In the genomic region with DNA sequence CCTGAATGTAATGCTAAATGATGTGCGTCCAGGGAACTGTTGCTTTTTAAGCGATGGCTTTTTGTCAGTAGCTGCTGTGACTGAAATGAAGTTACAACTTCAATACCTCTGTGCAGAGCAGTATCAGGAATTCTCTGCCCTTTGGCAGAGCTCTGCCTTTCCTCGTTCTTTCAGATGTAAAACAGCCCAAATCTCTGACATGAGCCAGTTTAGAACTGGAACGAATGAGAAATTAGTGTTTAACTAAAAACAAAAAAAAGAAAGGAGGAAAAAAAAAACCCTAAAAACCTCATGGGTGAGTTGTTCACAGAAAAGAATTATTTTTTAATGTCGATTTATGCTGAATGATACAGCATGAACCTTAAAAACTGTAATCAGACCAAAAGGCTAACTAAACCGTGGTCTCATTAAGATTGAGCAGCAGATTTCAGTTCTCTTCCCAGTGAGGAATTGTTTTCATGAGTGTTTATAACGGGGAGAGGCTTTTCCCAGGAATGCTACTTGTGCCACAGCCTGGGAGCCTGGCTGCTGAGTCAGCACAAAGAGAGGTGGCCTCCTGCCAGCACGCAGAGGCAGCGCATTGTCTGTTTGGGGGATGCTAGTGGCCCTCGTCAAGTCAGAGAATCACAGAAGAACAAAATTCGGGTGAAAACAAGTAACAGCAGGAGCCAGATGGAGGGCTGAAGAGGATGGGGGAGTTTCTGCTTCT, we compare ENCODE assay signal across 2 cellular contexts.
TF ChIP-seq lines count a peak whose summit lies in the region.

No MANE protein-coding gene starts in this region.

TF ChIP-seq in HEK293, 187 proteins besides CTCF, POLR2A, EP300 and RAD21 (continued from another document):
- no peak for TF ChIP-seq ZNF837 (tag by site-specific recombination; IDR thresholded peaks at IDR 0.05)
- TF ChIP-seq ZNF248 (tag by site-specific recombination; IDR thresholded peaks at IDR 0.05): no peak
- no peak for TF ChIP-seq ZNF670 (tag by site-specific recombination; IDR thresholded peaks at IDR 0.05; ENCODE audit: low read depth)
- peak; percentile 32; the same call in 1 of the 2 replicates for TF ChIP-seq ZBTB17 (tag by site-specific recombination; IDR thresholded peaks at IDR 0.05)
- TF ChIP-seq ZNF518A (tag by site-specific recombination; conservative IDR thresholded peaks at IDR 0.05; ENCODE audit: low read depth): no peak
- TF ChIP-seq IKZF3 (tag by site-specific recombination; IDR thresholded peaks at IDR 0.05): peak; percentile 60
- TF ChIP-seq FEZF1 (tag by site-specific recombination; IDR thresholded peaks at IDR 0.05): peak; percentile 47; the same call in 1 of the 2 replicates
- TF ChIP-seq MYNN (tag by site-specific recombination; IDR thresholded peaks at IDR 0.05; ENCODE audit: borderline replicate concordance): no peak
- TF ChIP-seq ZNF350 (tag by site-specific recombination; IDR thresholded peaks at IDR 0.05): no peak
- peak; percentile 23; the same call in 1 of the 2 replicates for TF ChIP-seq ZBTB8A (tag by site-specific recombination; IDR thresholded peaks at IDR 0.05)
- TF ChIP-seq ZNF175 (tag by site-specific recombination; IDR thresholded peaks at IDR 0.05): no peak

TF ChIP-seq in K562, 482 proteins besides CTCF, POLR2A, EP300 and RAD21 (continued from another document):
- TF ChIP-seq ZNF592 (IDR thresholded peaks at IDR 0.05) (0 out of 2 replicates have a peak, but pooled peaks have one; percentile 21), YY1 (IDR thresholded peaks at IDR 0.05; ENCODE audit: borderline replicate concordance in 1 of 3, control insufficient read depth in 1 of 3, extremely low read depth in 1 of 3, insufficient read depth in 3 of 3, insufficient read length in 1 of 3, insufficient replicate concordance in 2 of 3, low read depth in 1 of 3, low read length in 2 of 3) (no peak), GABPA (tag; conservative IDR thresholded peaks at IDR 0.05; ENCODE audit: low read depth) (no peak), ARID1B (IDR thresholded peaks at IDR 0.05) (0 out of 2 replicates have a peak, but pooled peaks have one; percentile 25), ZNF140 (CRISPR knock-in tag; IDR thresholded peaks at IDR 0.05) (no peak), ZBTB33 (CRISPR knock-in tag; IDR thresholded peaks at IDR 0.05) (no peak), ZNF57 (CRISPR knock-in tag; IDR thresholded peaks at IDR 0.05) (no peak), DPF2 (IDR thresholded peaks at IDR 0.05) (peak; percentile 30; the same call in 1 of the 2 replicates), MAFF (IDR thresholded peaks at IDR 0.05; ENCODE audit: low read length) (peak; percentile 99), SMARCA4 (IDR thresholded peaks at IDR 0.05) (peak; percentile 13; the same call in 1 of the 2 replicates), BRD9 (IDR thresholded peaks at IDR 0.05; ENCODE audit: low read depth, partially characterized antibody) (no peak), NFE2 (IDR thresholded peaks at IDR 0.05; ENCODE audit: low read depth) (peak; percentile 71), ZNF316 (IDR thresholded peaks at IDR 0.05) (peak; percentile 99), C11orf30 (IDR thresholded peaks at IDR 0.05; ENCODE audit: low read depth) (peak; percentile 99), JUND (IDR thresholded peaks at IDR 0.05; ENCODE audit: borderline replicate concordance, low read depth, low read length) (0 out of 2 replicates have a peak, but pooled peaks have one; percentile 3), JUND (tag; IDR thresholded peaks at IDR 0.05; ENCODE audit: borderline replicate concordance, low read depth, low read length) (no peak; the same call in 2 of the 3 replicates), MAFG (tag; conservative IDR thresholded peaks at IDR 0.05) (peak; percentile 97), MAFK (IDR thresholded peaks at IDR 0.05; ENCODE audit: low read length) (peak; percentile 99), NFIC (IDR thresholded peaks at IDR 0.05) (peak; percentile 83)
